Comparison of ENCODE assay signal across 25 cellular contexts in the genomic region with DNA sequence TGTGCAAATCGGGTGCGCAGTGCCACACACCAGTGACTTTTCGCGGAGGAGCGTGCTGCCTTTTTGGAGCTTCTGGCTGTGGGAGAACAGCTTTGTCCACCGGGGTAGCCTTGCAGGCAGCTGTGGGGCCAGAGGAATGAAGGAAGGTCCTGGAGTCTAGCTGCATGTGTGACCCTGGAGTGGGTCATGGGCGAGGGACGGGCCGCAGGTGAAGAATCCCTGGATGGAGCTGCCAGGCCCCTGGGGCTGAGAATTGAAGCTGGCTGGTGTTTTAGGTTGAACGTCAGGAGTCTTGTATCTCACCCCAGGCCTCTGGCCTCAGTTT. TPM values are rescaled to one million over a fixed set of nuclear protein-coding genes. Genes with fewer than 3 reads are reported as not detected.
DNase-seq lines count a peak whose midpoint lies in the region; ATAC-seq and TF ChIP-seq lines count a peak whose summit lies in the region.
"Had no signal": no experiment of that assay in that cellular context is flagged by ENCODE, and none has a peak within 500 bp of the region (broad histone marks: within the 10 kb centered on the region; RNA-seq: fewer than 3 reads in every experiment).

No MANE protein-coding gene starts in this region.

- H3K36me3 ChIP-seq in SK-N-SH (replicated peaks in 1 of 2; ENCODE audit: control insufficient read depth in 1 of 2, insufficient read depth in 2 of 2, low read length in 1 of 2) (peaks cover 85 to 100% of the 10 kb centered on the region in 2 experiments), endodermal cell (ENCODE audit: control insufficient read depth, insufficient read depth, low read length) (peaks cover 5% of the 10 kb centered on the region), osteoblast (ENCODE audit: insufficient read depth, low read length) (peaks cover 100% of the 10 kb centered on the region)
- H3K36me3 ChIP-seq: HAP-1 had no signal

- H3K27me3 ChIP-seq in SK-N-SH (ENCODE audit: insufficient read depth) (no peaks in the 10 kb centered on the region), endodermal cell (ENCODE audit: control insufficient read depth, insufficient read depth, low read length, poor library complexity, severe bottlenecking) (no peaks in the 10 kb centered on the region), osteoblast (ENCODE audit: insufficient read depth, low read length) (no peaks in the 10 kb centered on the region)
- H3K27me3 ChIP-seq: BE2C, MG63 had no signal

- DNase-seq in SK-N-SH: no peak
- peak; percentile 44 for DNase-seq in endodermal cell
- peak; percentile 19 for DNase-seq in osteoblast (ENCODE audit: insufficient read length, low spot score, missing footprints)
- DNase-seq in hippocampal formation (lab: John Stamatoyannopoulos, UW): no peak
- no peak for DNase-seq in NCI-H446 treated with DMSO at 0.1 percent for 48 hours (lab: John Stamatoyannopoulos, UW)
- no peak for DNase-seq in NAMALWA (ENCODE audit: low spot score)
- DNase-seq: 8988T; Calu3; CD4-positive, alpha-beta memory T cell; EL; MG63; NCI-H1092; NCI-H1436 treated with DMSO at 0.1 percent for 48 hours; NCI-H2029 treated with DMSO at 0.1 percent for 48 hours; NCI-H2171; NCI-H526 treated with DMSO at 0.1 percent for 48 hours; OCI-M1; SIG-M5 had no signal

- peaks cover 100% of the 10 kb centered on the region for H4K20me1 ChIP-seq in SK-N-SH (ENCODE audit: insufficient read depth)
- peaks cover 76% of the 10 kb centered on the region for H4K20me1 ChIP-seq in osteoblast (ENCODE audit: insufficient read depth, low read length)

- TF ChIP-seq EP300 in SK-N-SH (IDR thresholded peaks at IDR 0.05; ENCODE audit: borderline replicate concordance in 1 of 2, low read depth in 1 of 2, low read length in 1 of 2): no peak

- peaks cover 54% of the 10 kb centered on the region for H3K36me3 Mint-ChIP-seq in endodermal cell (ENCODE audit: low read depth)

- 94% methylated on average over 9 of the region's 10 CpGs for WGBS in SK-N-SH (ENCODE audit: low lambda C conversion rate)
- 93 to 100% methylated on average over 4 to 10 of the region's 10 CpGs for WGBS in endodermal cell (ENCODE audit: insufficient coverage in 1 of 2, insufficient read length in 1 of 2), 2 experiments

- peak overlapping the region; percentile 34 to 57 for H3K27ac ChIP-seq in SK-N-SH (ENCODE audit: low read depth in 2 of 2, low read length in 1 of 2)
- H3K27ac ChIP-seq in endodermal cell (ENCODE audit: low read depth, low read length): no peak overlapping the region
- no peak overlapping the region for H3K27ac ChIP-seq in osteoblast (ENCODE audit: low read depth, low read length)
- H3K27ac ChIP-seq: HL-60 had no signal

- POLR2A ChIA-PET in SK-N-SH (lab: Yijun Ruan, JAX): interaction anchor here (1.4 kb wide), 1 partner anchor 10 kb away, joined by 4 read pairs; no protein-coding TSS in a partner anchor

- ATAC-seq in SK-N-SH treated with all-trans-retinoic acid at 6 μM for 48 hours: no peak
- ATAC-seq: GM12878 had no signal

- no peak overlapping the region for H3K4me3 Mint-ChIP-seq in endodermal cell
- H3K4me3 Mint-ChIP-seq: CD4-positive, alpha-beta memory T cell had no signal

- H3K4me1 ChIP-seq in SK-N-SH (ENCODE audit: control insufficient read depth in 1 of 2, insufficient read depth in 2 of 2, low read depth in 1 of 2, low read length in 1 of 2) (peaks cover 33 to 70% of the 10 kb centered on the region in 2 experiments; a peak in 2 of 4 replicates), endodermal cell (ENCODE audit: control insufficient read depth, insufficient read depth, low read length) (no peaks in the 10 kb centered on the region), osteoblast (ENCODE audit: insufficient read depth, low read length) (peaks cover 18% of the 10 kb centered on the region)
- H3K4me1 ChIP-seq: HAP-1 had no signal

- no peaks in the 10 kb centered on the region for H3K9me2 ChIP-seq in SK-N-SH

- no peaks in the 10 kb centered on the region for H3K4me1 Mint-ChIP-seq in endodermal cell
- H3K4me1 Mint-ChIP-seq: CD4-positive, alpha-beta memory T cell had no signal

- H3K4me3 ChIP-seq in SK-N-SH (ENCODE audit: low read depth in 2 of 2, low read length in 1 of 2) (no peak overlapping the region), endodermal cell (ENCODE audit: low read length) (no peak overlapping the region), osteoblast (ENCODE audit: insufficient read depth, low read length) (no peak overlapping the region)
- H3K4me3 ChIP-seq: GM12878, HAP-1, MG63 had no signal

- H2AFZ ChIP-seq in SK-N-SH (ENCODE audit: low read depth) (no peak overlapping the region), osteoblast (ENCODE audit: low read length) (no peak overlapping the region)

- H3K9me3 ChIP-seq in SK-N-SH (no peaks in the 10 kb centered on the region), endodermal cell (ENCODE audit: control insufficient read depth, low read length) (no peaks in the 10 kb centered on the region), osteoblast (ENCODE audit: low read depth, low read length) (no peaks in the 10 kb centered on the region)
- H3K9me3 ChIP-seq: BE2C, HAP-1, MG63 had no signal

- H3K27ac Mint-ChIP-seq in endodermal cell: no peak overlapping the region
- H3K27ac Mint-ChIP-seq: CD4-positive, alpha-beta memory T cell had no signal

- H3K27me3 Mint-ChIP-seq in endodermal cell (ENCODE audit: insufficient read depth): no peaks in the 10 kb centered on the region
- H3K27me3 Mint-ChIP-seq: CD4-positive, alpha-beta memory T cell had no signal

- peaks cover 68% of the 10 kb centered on the region for H3K79me2 ChIP-seq in SK-N-SH (ENCODE audit: insufficient read depth)
- peaks cover 63% of the 10 kb centered on the region for H3K79me2 ChIP-seq in osteoblast (ENCODE audit: insufficient read depth, low read length)

- CTCF ChIA-PET in SK-N-SH (lab: Yijun Ruan, JAX): interaction anchor here (0.8 to 2.5 kb wide), 6 partner anchors 9 to 548 kb away, joined by 3 to 26 read pairs (median 3); no protein-coding TSS in a partner anchor

- H3K9ac ChIP-seq in SK-N-SH (peak overlapping the region; percentile 13; the same call in 1 of the 2 replicates), endodermal cell (ENCODE audit: extremely low read depth, low read length, poor library complexity, severe bottlenecking) (no peak overlapping the region)

- peaks cover 90% of the 10 kb centered on the region for H3F3A ChIP-seq in SK-N-SH (replicated peaks; ENCODE audit: insufficient read depth)

- H3K4me2 ChIP-seq in SK-N-SH: peak overlapping the region; percentile 12; the same call in 1 of the 2 replicates
- no peak overlapping the region for H3K4me2 ChIP-seq in osteoblast (ENCODE audit: insufficient read depth, low read length)

- H3K9me3 Mint-ChIP-seq in endodermal cell: no peaks in the 10 kb centered on the region
- H3K9me3 Mint-ChIP-seq: CD4-positive, alpha-beta memory T cell had no signal

- TF ChIP-seq RAD21 in SK-N-SH (IDR thresholded peaks at IDR 0.05; ENCODE audit: low read length): no peak

- no peak for TF ChIP-seq CTCF in SK-N-SH (IDR thresholded peaks at IDR 0.05)
- TF ChIP-seq CTCF in endodermal cell (conservative IDR thresholded peaks at IDR 0.05): no peak
- no peak for TF ChIP-seq CTCF in osteoblast (IDR thresholded peaks at IDR 0.05; ENCODE audit: extremely low read depth, low read depth, low read length)

TF ChIP-seq in SK-N-SH, 30 proteins besides CTCF, POLR2A, EP300 and RAD21 (continues in another document):
- TF ChIP-seq TEAD4 (IDR thresholded peaks at IDR 0.05; ENCODE audit: borderline replicate concordance, insufficient read depth) (no peak), YY1 (IDR thresholded peaks at IDR 0.05; ENCODE audit: low read depth) (no peak)

TF ChIP-seq in SK-N-SH treated with all-trans-retinoic acid at 6 μM for 48 hours, 23 proteins besides CTCF, POLR2A, EP300 and RAD21 (continues in another document):
- no peak for TF ChIP-seq ZFP3 (CRISPR knock-in tag; IDR thresholded peaks at IDR 0.05)

TF ChIP-seq in PFSK-1, 5 proteins besides CTCF, POLR2A, EP300 and RAD21:
- TF ChIP-seq POLR2AphosphoS5 (IDR thresholded peaks at IDR 0.05; ENCODE audit: low read depth, low read length) (peak; percentile 43; the same call in 1 of the 2 replicates), TAF1 (IDR thresholded peaks at IDR 0.05; ENCODE audit: borderline replicate concordance, insufficient read depth, low read length) (no peak)
TF ChIP-seq in PFSK-1: peak in this region for 1.

RNA-seq across cellular contexts. Expression of a gene that starts 8.6 kb away (rescaled TPM):
- 242 and 285 TPM in 2 replicates for polyA plus RNA-seq in SK-N-SH (2012; rRNA removed)
- 196 and 213 TPM in 2 replicates for polyA plus RNA-seq in SK-N-SH (2012; cell fraction: cytosol; rRNA removed)
- 319 and 430 TPM in 2 replicates for polyA plus RNA-seq in SK-N-SH (2012; cell fraction: nucleus; rRNA removed)
- polyA plus RNA-seq in PFSK-1 (2012; ENCODE audit: insufficient read length, low read depth): 816 TPM
- total RNA-seq in endodermal cell (100 to 1,000 TPM in 1 of 2 donors, 10 to 100 TPM in 1; 65.7 to 214 TPM), osteoblast (187 and 237 TPM in 2 replicates)
- 203 TPM for polyA plus RNA-seq in endodermal cell (2013, experiment 1 of 2)
- polyA plus RNA-seq in endodermal cell (2013, experiment 2 of 2): 171 TPM

RNA-seq across cellular contexts. Expression of a gene that starts 25.6 kb away (rescaled TPM):
- polyA plus RNA-seq in SK-N-SH (2012; rRNA removed): 30.8 and 33.1 TPM in 2 replicates
- polyA plus RNA-seq in SK-N-SH (2012; cell fraction: cytosol; rRNA removed): 27.2 and 30.5 TPM in 2 replicates
- 93.5 and 102 TPM in 2 replicates for polyA plus RNA-seq in SK-N-SH (2012; cell fraction: nucleus; rRNA removed)
- polyA plus RNA-seq in PFSK-1 (2012; ENCODE audit: insufficient read length, low read depth): 174 TPM
- total RNA-seq in endodermal cell (10 to 100 TPM; 23.2 to 32.2 TPM), osteoblast (21.8 and 24.6 TPM in 2 replicates)
- polyA plus RNA-seq in endodermal cell (2013, experiment 1 of 2): 20.9 TPM
- 17.8 TPM for polyA plus RNA-seq in endodermal cell (2013, experiment 2 of 2)

RNA-seq across cellular contexts. Expression of a gene that starts 54.3 kb away (rescaled TPM):
- not detected in 2 replicates for polyA plus RNA-seq in SK-N-SH (2012; rRNA removed)
- polyA plus RNA-seq in SK-N-SH (2012; cell fraction: cytosol; rRNA removed): not detected in 2 replicates
- 0.02 TPM in 1 of 2 replicates, not detected in the other for polyA plus RNA-seq in SK-N-SH (2012; cell fraction: nucleus; rRNA removed)
- not detected for polyA plus RNA-seq in PFSK-1 (2012; ENCODE audit: insufficient read length, low read depth)
- total RNA-seq in endodermal cell (under 1 TPM; 0.37 to 0.40 TPM), osteoblast (not detected in 2 replicates)
- 4.0 TPM for polyA plus RNA-seq in endodermal cell (2013, experiment 1 of 2)
- polyA plus RNA-seq in endodermal cell (2013, experiment 2 of 2): 1.9 TPM
- total RNA-seq: CD4-positive, alpha-beta memory T cell; RPMI7951 had no signal
- polyA plus RNA-seq: CD4-positive, alpha-beta memory T cell; GM12878 had no signal

Comparison
In these comparisons a context has a peak if more than half of its experiments do, and no peak if none do; other contexts are left out.
1. DNase-seq: peak in endodermal cell (single experiment) and osteoblast (single experiment); none in SK-N-SH (single experiment), hippocampal formation (0 of 2), NCI-H446 treated with DMSO at 0.1 percent for 48 hours (single experiment) and NAMALWA (single experiment).
2. H3K27ac ChIP-seq: peak in SK-N-SH (2 of 2); none in endodermal cell (single experiment) and osteoblast (single experiment).